In the genomic region with DNA sequence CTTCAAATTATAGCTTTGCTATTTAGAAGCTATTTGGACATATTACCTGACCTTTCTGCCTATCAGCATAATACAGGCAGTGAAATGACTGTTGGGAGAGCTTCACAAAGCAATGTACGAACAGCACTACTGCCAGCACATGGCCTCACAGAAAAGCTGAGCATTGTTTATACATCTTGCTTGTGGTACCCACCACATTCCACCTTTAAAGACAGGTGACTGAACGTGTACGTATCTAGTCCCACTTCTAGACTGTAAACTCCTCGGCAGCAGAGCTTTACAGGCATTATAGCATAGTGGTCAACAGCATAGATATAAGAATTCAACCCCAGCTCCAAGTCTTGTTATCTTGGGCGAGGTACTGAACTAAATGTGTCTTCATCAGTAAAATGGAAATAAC, we compare ENCODE assay signal across 1 cellular context.
TF ChIP-seq lines count a peak whose summit lies in the region.

No MANE protein-coding gene starts in this region.

TF ChIP-seq in WTC11, 78 proteins besides CTCF, POLR2A, EP300 and RAD21 (continued from another document):
- TF ChIP-seq, protein P1, sequence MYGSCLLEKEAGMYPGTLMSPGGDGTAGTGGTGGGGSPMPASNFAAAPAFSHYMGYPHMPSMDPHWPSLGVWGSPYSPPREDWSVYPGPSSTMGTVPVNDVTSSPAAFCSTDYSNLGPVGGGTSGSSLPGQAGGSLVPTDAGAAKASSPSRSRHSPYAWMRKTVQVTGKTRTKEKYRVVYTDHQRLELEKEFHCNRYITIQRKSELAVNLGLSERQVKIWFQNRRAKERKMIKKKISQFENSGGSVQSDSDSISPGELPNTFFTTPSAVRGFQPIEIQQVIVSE (CRISPR knock-in tag; IDR thresholded peaks at IDR 0.05; ENCODE audit: borderline replicate concordance): no peak
- TF ChIP-seq TEAD4 (CRISPR knock-in tag; IDR thresholded peaks at IDR 0.05): no peak
- no peak for TF ChIP-seq ZBTB21 (CRISPR knock-in tag; IDR thresholded peaks at IDR 0.05; ENCODE audit: borderline replicate concordance)
- TF ChIP-seq NFYB (CRISPR knock-in tag; conservative IDR thresholded peaks at IDR 0.05; ENCODE audit: low read depth): no peak
- no peak for TF ChIP-seq ELF4 (CRISPR knock-in tag; IDR thresholded peaks at IDR 0.05; ENCODE audit: low read depth)
